Comparison of ENCODE assay signal across 9 cellular contexts in the genomic region with DNA sequence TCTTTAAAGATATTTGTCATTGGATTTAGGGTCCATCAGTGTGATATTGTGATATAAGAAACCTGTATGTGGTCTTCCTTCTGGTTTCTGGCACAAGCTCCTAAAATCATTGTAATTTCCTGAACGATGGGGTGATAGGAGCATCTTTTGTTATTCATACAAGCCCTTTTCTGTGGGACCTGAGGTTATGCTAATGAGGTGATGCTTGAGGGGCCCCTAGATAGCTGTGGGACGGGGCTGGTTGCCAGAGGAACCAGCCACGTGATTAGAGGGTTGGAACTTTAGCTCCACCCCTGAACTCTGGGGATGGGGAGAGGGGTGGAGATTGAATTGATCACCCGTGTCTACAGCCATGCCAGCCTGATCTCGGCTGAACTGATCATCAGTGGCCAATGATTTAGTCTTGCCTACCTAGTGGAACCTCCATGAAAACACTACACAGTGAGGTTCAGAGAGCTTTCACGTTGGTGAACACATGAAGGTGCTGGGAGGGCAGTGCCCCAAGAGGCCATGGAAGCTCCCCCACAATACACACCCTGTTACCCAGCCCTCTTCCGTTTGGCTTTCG.
DNase-seq lines count a peak whose midpoint lies in the region; ATAC-seq and TF ChIP-seq lines count a peak whose summit lies in the region.
"Had no signal": no experiment of that assay in that cellular context is flagged by ENCODE, and none has a peak within 500 bp of the region (broad histone marks: within the 10 kb centered on the region; RNA-seq: fewer than 3 reads in every experiment).

No MANE protein-coding gene starts in this region.

- no peak for TF ChIP-seq CTCF in activated B cell treated with CpG ODN at 0.5 μM for 24 hours (IDR thresholded peaks at IDR 0.05)
- TF ChIP-seq CTCF in brain (conservative IDR thresholded peaks at IDR 0.05) = no peak

- H3K36me3 Mint-ChIP-seq in activated B cell treated with CpG ODN at 0.5 μM for 24 hours (ENCODE audit: low read depth) (no peaks in the 10 kb centered on the region), brain (peaks cover 31% of the 10 kb centered on the region)

- peaks cover 40% of the 10 kb centered on the region for H3K4me1 Mint-ChIP-seq in activated B cell treated with CpG ODN at 0.5 μM for 24 hours
- peaks cover 73% of the 10 kb centered on the region for H3K4me1 Mint-ChIP-seq in brain

- POLR2A ChIA-PET in activated B cell treated with CpG ODN at 0.5 μM for 24 hours (lab: Charles Lee) = no interaction called here

- H3K27me3 Mint-ChIP-seq in activated B cell treated with CpG ODN at 0.5 μM for 24 hours (no peaks in the 10 kb centered on the region), brain (no peaks in the 10 kb centered on the region)

- H3K9me3 Mint-ChIP-seq in activated B cell treated with CpG ODN at 0.5 μM for 24 hours (no peaks in the 10 kb centered on the region), brain (peaks cover 0 to 15% (median 0%) of the 10 kb centered on the region in 5 experiments)

- DNase-seq in ELF-1 (ENCODE audit: low read depth, low spot score) (peak; percentile 86), activated B cell treated with CpG ODN at 0.5 μM for 24 hours (no peak), DMS53 treated with DMSO at 0.1 percent for 48 hours (lab: John Stamatoyannopoulos, UW; ENCODE audit: unreplicated experiment) (no peak)
- peak; percentile 62 to 69 (median 63) for DNase-seq in stimulated activated CD4-positive, alpha-beta T cell treated with anti-CD3 and anti-CD28 coated beads, Interleukin-12 subunit alpha, Interleukin-12 subunit beta, amount 100 ng/mL, for 48 hours (ENCODE audit: low read depth in 2 of 3, low spot score in 1 of 3)
- DNase-seq: DMS79 had no signal

- CTCF ChIA-PET in activated B cell treated with CpG ODN at 0.5 μM for 24 hours (lab: Charles Lee) = interaction anchor here (0.5 to 1.7 kb wide), 5 partner anchors 8 to 72 kb away, joined by 3 to 7 read pairs (median 3); partner anchors contain the start of gene BCR

- peak; percentile 87 for ATAC-seq in activated B cell treated with CpG ODN at 0.5 μM for 24 hours (ENCODE audit: low read depth)
- ATAC-seq in HG02840 (IDR thresholded peaks at IDR 0.05; ENCODE audit: low FRiP score, unreplicated experiment) = no peak
- no peak for ATAC-seq in GM21367 (IDR thresholded peaks at IDR 0.05; ENCODE audit: unreplicated experiment)
- no peak for ATAC-seq in GM19023 (IDR thresholded peaks at IDR 0.05; ENCODE audit: unreplicated experiment)

- intact Hi-C loops in activated B cell treated with CpG ODN at 0.5 μM for 24 hours (cut with micrococcal nuclease) = loop anchor here (1.0 to 5.0 kb wide), 2 partner anchors 24 to 36 kb away; no protein-coding TSS in a partner anchor

- peak overlapping the region; percentile 40 for H3K4me3 Mint-ChIP-seq in activated B cell treated with CpG ODN at 0.5 μM for 24 hours
- peak overlapping the region; percentile 16 to 71 (median 68) for H3K4me3 Mint-ChIP-seq in brain

- H3K27ac Mint-ChIP-seq in activated B cell treated with CpG ODN at 0.5 μM for 24 hours (no peak overlapping the region), brain (peak overlapping the region; percentile 76 to 94 (median 88))

Comparison
In these comparisons a context has a peak if more than half of its experiments do, and no peak if none do; other contexts are left out.
1. DNase-seq: peak in ELF-1 (single experiment) and stimulated activated CD4-positive, alpha-beta T cell treated with anti-CD3 and anti-CD28 coated beads, Interleukin-12 subunit alpha, Interleukin-12 subunit beta, amount 100 ng/mL, for 48 hours (3 of 3); none in activated B cell treated with CpG ODN at 0.5 μM for 24 hours (single experiment) and DMS53 treated with DMSO at 0.1 percent for 48 hours (single experiment).